ENCODE assay signal across 21 cellular contexts in genomic region chr1:180886338-180886737, GRCh38. TPM values are rescaled to one million over a fixed set of nuclear protein-coding genes. Genes with fewer than 3 reads are reported as not detected.
"Had no signal": no experiment of that assay in that cellular context is flagged by ENCODE, and none has a peak within 500 bp of the region (broad histone marks: within the 10 kb centered on the region; RNA-seq: fewer than 3 reads in every experiment).

No MANE protein-coding gene starts in this region.

- H3K4me3 Mint-ChIP-seq: IgD-negative memory B cell had no signal

- H3K27ac Mint-ChIP-seq: IgD-negative memory B cell had no signal

- DNase-seq: KBM-7, NCI-H1092, NCI-H1436, NCI-H187, NCI-H2029, NCI-H2081 treated with DMSO at 0.1 percent for 48 hours, NCI-H2171, NCI-H226, NCI-H446, NCI-H510A, NCI-H524 treated with DMSO at 0.1 percent for 48 hours, NCI-H69, NCI-H774, PC-3, SHP77, SK-N-SH, SW 1271 had no signal

- H3K27ac ChIP-seq: RWPE1 had no signal

- H3K9me3 Mint-ChIP-seq: IgD-negative memory B cell had no signal

- H3K9ac ChIP-seq: SK-N-SH had no signal

- H3K27me3 Mint-ChIP-seq: IgD-negative memory B cell had no signal

- ATAC-seq: Panc1, PC-3 had no signal

- H3K9me3 ChIP-seq: SK-N-SH had no signal

- H3K4me2 ChIP-seq: SK-N-SH had no signal

RNA-seq across cellular contexts. Expression of gene KIAA1614, which starts 26.4 kb away (rescaled TPM):
- total RNA-seq: HT-29, PC-3 had no signal
- polyA plus RNA-seq: IgD-negative memory B cell had no signal
